ENCODE assay signal across 22 cellular contexts in the genomic region with DNA sequence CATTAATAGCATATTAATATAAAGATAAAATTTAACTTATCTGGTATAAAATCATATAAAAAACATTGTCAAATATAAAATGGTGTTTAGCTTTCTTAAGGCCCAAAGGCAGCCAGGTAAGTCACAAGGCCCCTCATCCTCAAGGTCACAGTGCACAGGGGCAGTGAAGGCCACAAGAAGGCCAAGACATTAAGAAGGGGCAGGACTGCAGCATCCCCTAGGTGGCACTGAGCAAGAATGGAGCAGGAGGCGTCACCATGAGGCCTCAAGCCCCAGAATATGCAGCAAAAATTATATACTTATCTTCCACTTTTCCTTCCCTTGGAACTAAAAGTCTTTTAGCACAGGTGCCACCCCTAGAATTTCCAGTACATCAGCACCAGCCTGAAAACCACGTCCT. TPM values are rescaled to one million over a fixed set of nuclear protein-coding genes. Genes with fewer than 3 reads are reported as not detected.
"Had no signal": no experiment of that assay in that cellular context is flagged by ENCODE, and none has a peak within 500 bp of the region (broad histone marks: within the 10 kb centered on the region; RNA-seq: fewer than 3 reads in every experiment).

No MANE protein-coding gene starts in this region.

- DNase-seq: activated CD4-positive, alpha-beta memory T cell treated with anti-CD3 and anti-CD28 coated beads, Interleukin-2, amount 10 ng/mL, durations not matched to agents 7 days and 5 days; activated CD4-positive, alpha-beta T cell treated with anti-CD3 and anti-CD28 coated beads for 36 hours; activated naive CD4-positive, alpha-beta T cell treated with anti-CD3 and anti-CD28 coated beads, Interleukin-2, amount 10 ng/mL, durations not matched to agents 7 days and 5 days; activated T-cell treated with anti-CD3 and anti-CD28 coated beads, Interleukin-2, amount 50 U/mL, for 24 hours; left lung; naive thymus-derived CD8-positive, alpha-beta T cell; right cardiac atrium; stimulated activated CD4-positive, alpha-beta T cell treated with anti-CD3 and anti-CD28 coated beads, Interleukin-15, amount 100 ng/mL, for 24 hours; stimulated activated CD4-positive, alpha-beta T cell treated with anti-CD3 and anti-CD28 coated beads, Interleukin-4, amount 100 ng/mL, for 1 hour; stimulated activated naive B cell treated with anti-CD40 and anti-IgM and Interleukin-4, amounts not matched to agents 10 μg/mL and 1 μg/mL and 100 μg/mL, for 72 hours; thyroid gland; WERI-Rb-1 had no signal

- H3K27ac ChIP-seq: left lung, prostate gland, skin epidermis, thyroid gland, WERI-Rb-1 had no signal

- FAIRE-seq: keratinocyte had no signal

- H3K27ac Mint-ChIP-seq: activated CD4-positive, alpha-beta memory T cell treated with anti-CD3 and anti-CD28 coated beads, Interleukin-2, amount 10 ng/mL, durations not matched to agents 7 days and 5 days; activated CD4-positive, alpha-beta T cell treated with anti-CD3 and anti-CD28 coated beads for 36 hours; activated naive CD4-positive, alpha-beta T cell treated with anti-CD3 and anti-CD28 coated beads, Interleukin-2, amount 10 ng/mL, durations not matched to agents 7 days and 5 days; activated T-cell treated with anti-CD3 and anti-CD28 coated beads, Interleukin-2, amount 50 U/mL, for 24 hours; stimulated activated naive B cell treated with anti-CD40 and anti-IgM and Interleukin-4, amounts not matched to agents 10 μg/mL and 1 μg/mL and 100 μg/mL, for 72 hours had no signal

- H3K36me3 ChIP-seq: gastroesophageal sphincter, left lung, prostate gland, thyroid gland, WERI-Rb-1 had no signal

- H3K27me3 Mint-ChIP-seq: naive thymus-derived CD8-positive, alpha-beta T cell had no signal

- H3K9me3 ChIP-seq: gastroesophageal sphincter, left lung, prostate gland, thyroid gland had no signal

- ATAC-seq: activated CD4-positive, alpha-beta T cell treated with anti-CD3 and anti-CD28 coated beads for 36 hours; gastroesophageal sphincter; left lung; naive thymus-derived CD8-positive, alpha-beta T cell; right cardiac atrium; stimulated activated naive B cell treated with anti-CD40 and anti-IgM and Interleukin-4, amounts not matched to agents 10 μg/mL and 1 μg/mL and 100 μg/mL, for 72 hours had no signal

- H3K27me3 ChIP-seq: gastroesophageal sphincter, thyroid gland had no signal

- H3K36me3 Mint-ChIP-seq: activated naive CD4-positive, alpha-beta T cell treated with anti-CD3 and anti-CD28 coated beads, Interleukin-2, amount 10 ng/mL, durations not matched to agents 7 days and 5 days; naive thymus-derived CD8-positive, alpha-beta T cell; stimulated activated naive B cell treated with anti-CD40 and anti-IgM and Interleukin-4, amounts not matched to agents 10 μg/mL and 1 μg/mL and 100 μg/mL, for 72 hours had no signal

- H3K9me3 Mint-ChIP-seq: activated CD4-positive, alpha-beta memory T cell treated with anti-CD3 and anti-CD28 coated beads, Interleukin-2, amount 10 ng/mL, durations not matched to agents 7 days and 5 days; activated naive CD4-positive, alpha-beta T cell treated with anti-CD3 and anti-CD28 coated beads, Interleukin-2, amount 10 ng/mL, durations not matched to agents 7 days and 5 days; activated T-cell treated with anti-CD3 and anti-CD28 coated beads, Interleukin-2, amount 50 U/mL, for 24 hours; naive thymus-derived CD8-positive, alpha-beta T cell; stimulated activated naive B cell treated with anti-CD40 and anti-IgM and Interleukin-4, amounts not matched to agents 10 μg/mL and 1 μg/mL and 100 μg/mL, for 72 hours had no signal

- H3K4me3 Mint-ChIP-seq: activated CD4-positive, alpha-beta memory T cell treated with anti-CD3 and anti-CD28 coated beads, Interleukin-2, amount 10 ng/mL, durations not matched to agents 7 days and 5 days; activated CD4-positive, alpha-beta T cell treated with anti-CD3 and anti-CD28 coated beads for 36 hours; activated naive CD4-positive, alpha-beta T cell treated with anti-CD3 and anti-CD28 coated beads, Interleukin-2, amount 10 ng/mL, durations not matched to agents 7 days and 5 days; activated T-cell treated with anti-CD3 and anti-CD28 coated beads, Interleukin-2, amount 50 U/mL, for 24 hours; stimulated activated naive B cell treated with anti-CD40 and anti-IgM and Interleukin-4, amounts not matched to agents 10 μg/mL and 1 μg/mL and 100 μg/mL, for 72 hours had no signal

- H3K4me1 ChIP-seq: gastroesophageal sphincter, left lung, prostate gland, thyroid gland had no signal

- H3K4me3 ChIP-seq: gastroesophageal sphincter, left lung, prostate gland, skin epidermis, thyroid gland had no signal

RNA-seq across cellular contexts. Expression of gene MAGEA8, which starts 49.5 kb away (rescaled TPM):
- total RNA-seq: activated CD4-positive, alpha-beta memory T cell treated with anti-CD3 and anti-CD28 coated beads, Interleukin-2, amount 10 ng/mL, durations not matched to agents 7 days and 5 days; activated CD4-positive, alpha-beta T cell treated with anti-CD3 and anti-CD28 coated beads for 36 hours; chondrocyte; dermis microvascular lymphatic vessel endothelial cell; epithelial cell of proximal tubule; gastroesophageal sphincter; left lung; mucosa of gallbladder; naive thymus-derived CD8-positive, alpha-beta T cell; omental fat pad; right cardiac atrium; thyroid gland; urinary bladder had no signal
- polyA plus RNA-seq: keratinocyte; naive thymus-derived CD8-positive, alpha-beta T cell; right cardiac atrium; urinary bladder had no signal

RNA-seq across cellular contexts. Expression of gene MAGEA9, which starts 49.7 kb away (rescaled TPM):
- total RNA-seq: activated CD4-positive, alpha-beta memory T cell treated with anti-CD3 and anti-CD28 coated beads, Interleukin-2, amount 10 ng/mL, durations not matched to agents 7 days and 5 days; activated CD4-positive, alpha-beta T cell treated with anti-CD3 and anti-CD28 coated beads for 36 hours; chondrocyte; dermis microvascular lymphatic vessel endothelial cell; epithelial cell of proximal tubule; gastroesophageal sphincter; left lung; mucosa of gallbladder; naive thymus-derived CD8-positive, alpha-beta T cell; omental fat pad; prostate gland; right cardiac atrium; thyroid gland; urinary bladder had no signal
- polyA plus RNA-seq: keratinocyte; naive thymus-derived CD8-positive, alpha-beta T cell; right cardiac atrium; urinary bladder had no signal

RNA-seq across cellular contexts. Expression of gene HSFX1, which starts 57.6 kb away (rescaled TPM):
- total RNA-seq: epithelial cell of proximal tubule had no signal
- polyA plus RNA-seq: keratinocyte had no signal
